In the genomic region with DNA sequence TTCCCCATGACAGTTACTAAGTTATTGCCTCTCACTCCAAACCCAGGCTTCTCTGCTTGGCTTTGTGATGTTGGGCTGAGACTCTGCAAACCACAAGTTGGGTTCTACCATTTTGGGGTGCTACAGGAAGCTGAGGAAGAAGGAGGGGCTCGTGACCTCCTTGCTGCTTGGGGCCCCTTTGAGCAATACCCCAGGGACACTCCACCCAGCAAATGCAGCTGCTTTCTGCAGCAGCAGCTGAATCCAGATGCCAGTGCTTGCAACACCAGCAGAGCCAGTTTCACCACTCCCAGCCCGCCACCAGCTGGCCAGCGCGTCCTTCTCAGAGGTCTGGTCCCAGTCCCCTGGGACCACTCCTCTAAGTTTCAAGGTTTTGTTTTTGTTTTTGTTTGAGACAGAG, we compare ENCODE assay signal across 8 cellular contexts. TPM values are rescaled to one million over a fixed set of nuclear protein-coding genes. Genes with fewer than 3 reads are reported as not detected.
DNase-seq lines count a peak whose midpoint lies in the region; ATAC-seq and TF ChIP-seq lines count a peak whose summit lies in the region.

No MANE protein-coding gene starts in this region.

- TF ChIP-seq CTCF in GM12864 (IDR thresholded peaks at IDR 0.05; ENCODE audit: low read depth, low read length, missing control alignments) (no peak), left ventricle myocardium inferior (IDR thresholded peaks at IDR 0.05; ENCODE audit: borderline replicate concordance) (no peak)

- peaks cover 18% of the 10 kb centered on the region for H3K9me3 ChIP-seq in left ventricle myocardium inferior (replicated peaks)

- no peak overlapping the region for H3K27ac ChIP-seq in left ventricle myocardium inferior (replicated peaks)

- DNase-seq in GM12864 (ENCODE audit: low read depth), result peak; percentile 43
- peak; percentile 60 for DNase-seq in NOMO-1 treated with DMSO at 0.1 percent for 48 hours (lab: John Stamatoyannopoulos, UW; ENCODE audit: unreplicated experiment)
- DNase-seq in left ventricle myocardium inferior, result peak; percentile 30
- DNase-seq in DMS79 (lab: John Stamatoyannopoulos, UW), result no peak
- no peak for DNase-seq in HPDE6-E6E7 (ENCODE audit: extremely low spot score)
- DNase-seq in DMS79 treated with DMSO at 0.1 percent for 48 hours (lab: John Stamatoyannopoulos, UW), result no peak
- no peak for DNase-seq in SHP77 treated with DMSO at 0.1 percent for 48 hours (lab: John Stamatoyannopoulos, UW)

- no peaks in the 10 kb centered on the region for H3K4me1 ChIP-seq in left ventricle myocardium inferior

- peaks cover 40% of the 10 kb centered on the region for H3K27me3 ChIP-seq in left ventricle myocardium inferior (ENCODE audit: low read depth)

- intact Hi-C loops in left ventricle myocardium inferior (cut with micrococcal nuclease), result loop anchor here (5.0 kb wide), 2 partner anchors 89 to 259 kb away; no protein-coding TSS in a partner anchor

- H3K4me3 ChIP-seq in GM12864 (ENCODE audit: low read depth, low read length), result no peak overlapping the region
- H3K4me3 ChIP-seq in left ventricle myocardium inferior, result no peak overlapping the region

- ATAC-seq in GM21576 (IDR thresholded peaks at IDR 0.05; ENCODE audit: unreplicated experiment), result peak; percentile 49

- no peaks in the 10 kb centered on the region for H3K36me3 ChIP-seq in left ventricle myocardium inferior

RNA-seq across cellular contexts. Expression of gene UBAC2, which starts 22.0 kb away (rescaled TPM):
- 44.3 TPM for total RNA-seq in left ventricle myocardium inferior

Comparison
In these comparisons a context has a peak if more than half of its experiments do, and no peak if none do; other contexts are left out.
1. DNase-seq: peak in GM12864 (single experiment), NOMO-1 treated with DMSO at 0.1 percent for 48 hours (single experiment) and left ventricle myocardium inferior (single experiment); none in DMS79 (single experiment), HPDE6-E6E7 (single experiment), DMS79 treated with DMSO at 0.1 percent for 48 hours (single experiment) and SHP77 treated with DMSO at 0.1 percent for 48 hours (single experiment).